8 cellular contexts compared by ENCODE assay signal in the genomic region with DNA sequence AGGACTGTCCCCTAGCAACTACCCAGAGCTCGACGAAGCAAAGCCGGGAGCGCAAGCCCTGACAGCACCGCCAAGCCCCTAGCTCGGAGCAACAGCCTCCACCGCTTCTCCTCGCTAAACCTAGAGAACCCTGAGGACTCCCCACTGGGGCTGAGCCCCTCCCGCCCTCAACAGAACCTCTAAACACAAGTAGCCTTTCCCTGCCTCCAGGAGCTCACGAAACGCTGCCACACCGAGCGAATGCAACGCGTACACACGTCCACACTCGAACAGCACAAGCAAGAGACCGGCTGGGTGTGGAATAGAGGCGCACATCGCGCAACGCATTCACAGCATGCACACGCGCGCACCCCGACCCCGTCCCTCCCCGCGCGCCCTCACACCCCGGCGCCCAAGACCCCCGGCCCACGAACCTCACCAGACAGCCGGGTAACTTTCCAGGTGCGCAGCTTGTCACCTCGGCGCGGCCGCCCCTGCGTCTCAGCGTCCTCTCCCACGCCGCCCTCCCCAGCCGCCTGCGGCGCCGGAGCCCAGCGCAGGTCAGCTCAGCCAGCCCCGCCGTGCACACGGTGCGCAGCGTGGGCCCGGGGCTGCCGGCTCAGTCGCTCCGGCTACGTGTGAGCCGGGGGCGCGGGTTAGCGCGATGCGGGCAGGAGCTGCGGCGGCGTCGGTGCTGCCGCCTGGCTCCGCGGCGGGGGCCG. TPM values are rescaled to one million over a fixed set of nuclear protein-coding genes. Genes with fewer than 3 reads are reported as not detected.
A peak's percentile ranks its signal among the peaks of the same experiment; 100 is the strongest.
DNase-seq lines count a peak whose midpoint lies in the region; ATAC-seq and TF ChIP-seq lines count a peak whose summit lies in the region.

No MANE protein-coding gene starts in this region.

- no peak overlapping the region for H3K27ac ChIP-seq in spleen

- WGBS in spleen, 5 donors, result 2 to 6% (median 2%) methylated on average over 17 to 74 of the region's 74 CpGs

- no peak for TF ChIP-seq POLR2A in spleen (IDR thresholded peaks at IDR 0.05)

- peak; percentile 22 to 72 for ATAC-seq in activated naive CD4-positive, alpha-beta T cell treated with anti-CD3 and anti-CD28 coated beads, Interleukin-2, amount 50 U/mL, for 72 hours
- no peak for ATAC-seq in GM18909 (IDR thresholded peaks at IDR 0.05; ENCODE audit: poor library complexity, unreplicated experiment)

- no peak overlapping the region for H3K27ac Mint-ChIP-seq in T-helper 1 cell treated with Interleukin-12 subunit alpha and Interleukin-12 subunit beta and Interleukin-4 antibody, amounts not matched to agents 30 μg/mL and 1 μg/mL, for 36 hours
- no peak overlapping the region for H3K27ac Mint-ChIP-seq in activated naive CD4-positive, alpha-beta T cell treated with anti-CD3 and anti-CD28 coated beads, Interleukin-2, amount 50 U/mL, for 72 hours

- TF ChIP-seq CTCF in spleen (IDR thresholded peaks at IDR 0.05 in 8 of 11, conservative IDR thresholded peaks at IDR 0.05 in 3 of 11), result no peak

- H3K4me1 Mint-ChIP-seq in T-helper 1 cell treated with Interleukin-12 subunit alpha and Interleukin-12 subunit beta and Interleukin-4 antibody, amounts not matched to agents 30 μg/mL and 1 μg/mL, for 36 hours (ENCODE audit: low read depth), result peaks cover 1% of the 10 kb centered on the region

- H3K4me1 ChIP-seq in spleen, result peaks cover 0 to 17% (median 12%) of the 10 kb centered on the region in 6 donors

- no peaks in the 10 kb centered on the region for H3K9me3 Mint-ChIP-seq in T-helper 1 cell treated with Interleukin-12 subunit alpha and Interleukin-12 subunit beta and Interleukin-4 antibody, amounts not matched to agents 30 μg/mL and 1 μg/mL, for 36 hours
- H3K9me3 Mint-ChIP-seq in activated naive CD4-positive, alpha-beta T cell treated with anti-CD3 and anti-CD28 coated beads, Interleukin-2, amount 50 U/mL, for 72 hours, result peaks cover 0 to 4% of the 10 kb centered on the region in 2 donors

- H3K36me3 Mint-ChIP-seq in T-helper 1 cell treated with Interleukin-12 subunit alpha and Interleukin-12 subunit beta and Interleukin-4 antibody, amounts not matched to agents 30 μg/mL and 1 μg/mL, for 36 hours (ENCODE audit: low read depth), result no peaks in the 10 kb centered on the region
- H3K36me3 Mint-ChIP-seq in activated naive CD4-positive, alpha-beta T cell treated with anti-CD3 and anti-CD28 coated beads, Interleukin-2, amount 50 U/mL, for 72 hours, result no peaks in the 10 kb centered on the region

- H3K9me3 ChIP-seq in spleen, result no peaks in the 10 kb centered on the region

- DNase-seq in T-helper 1 cell, result no peak
- peak in 1 of 2 donors; percentile 5 for DNase-seq in activated naive CD4-positive, alpha-beta T cell treated with anti-CD3 and anti-CD28 coated beads, Interleukin-2, amount 50 U/mL, for 72 hours (ENCODE audit: low spot score in 2 of 2)
- peak; percentile 66 for DNase-seq in spleen
- DNase-seq in NCI-H774 (lab: John Stamatoyannopoulos, UW), result no peak
- no peak for DNase-seq in mucosa of gallbladder (ENCODE audit: low spot score)

- peaks cover 0 to 64% (median 29%) of the 10 kb centered on the region in 7 donors for H3K27me3 ChIP-seq in spleen (replicated peaks in 1 of 7)

- peak overlapping the region; percentile 72 for H3K4me3 Mint-ChIP-seq in T-helper 1 cell treated with Interleukin-12 subunit alpha and Interleukin-12 subunit beta and Interleukin-4 antibody, amounts not matched to agents 30 μg/mL and 1 μg/mL, for 36 hours

- peaks cover 34% of the 10 kb centered on the region for H3K27me3 Mint-ChIP-seq in T-helper 1 cell treated with Interleukin-12 subunit alpha and Interleukin-12 subunit beta and Interleukin-4 antibody, amounts not matched to agents 30 μg/mL and 1 μg/mL, for 36 hours (ENCODE audit: low read depth)

- H3K4me3 ChIP-seq in iPS-11a (ENCODE audit: low read depth, low read length) (peak overlapping the region; percentile 57), spleen (peak overlapping the region in 5 of 8 donors; percentile 9 to 58 (median 17))

- H3K36me3 ChIP-seq in spleen, result no peaks in the 10 kb centered on the region

- intact Hi-C loops in spleen (cut with DNase I; ENCODE audit: low total_unique reads), result no loop called here

RNA-seq across cellular contexts. Expression of gene PRKG2, which starts 0.4 kb away (rescaled TPM):
- under 1 TPM; 0.16 to 0.25 TPM for total RNA-seq in activated naive CD4-positive, alpha-beta T cell treated with anti-CD3 and anti-CD28 coated beads, Interleukin-2, amount 50 U/mL, for 72 hours
- total RNA-seq in spleen, result under 1 TPM; 0.10 to 0.51 (median 0.36) TPM
- under 1 TPM; 0.06 to 0.14 (median 0.11) TPM for polyA plus RNA-seq in spleen
- 0.58 TPM for total RNA-seq in mucosa of gallbladder
